29 cellular contexts compared by ENCODE assay signal in genomic region chr6:12022903-12023522, GRCh38. TPM values are rescaled to one million over a fixed set of nuclear protein-coding genes. Genes with fewer than 3 reads are reported as not detected.
DNase-seq lines count a peak whose midpoint lies in the region; ATAC-seq and TF ChIP-seq lines count a peak whose summit lies in the region.
"Had no signal": no experiment of that assay in that cellular context is flagged by ENCODE, and none has a peak within 500 bp of the region (broad histone marks: within the 10 kb centered on the region; RNA-seq: fewer than 3 reads in every experiment).

No MANE protein-coding gene starts in this region.

- H3K4me2 ChIP-seq in GM23338, result no peak overlapping the region

- H3K4me1 Mint-ChIP-seq in GM23338, result peaks cover 38% of the 10 kb centered on the region; the same call in 2 of the 3 replicates
- peaks cover 36% of the 10 kb centered on the region for H3K4me1 Mint-ChIP-seq in T-helper 17 cell
- H3K4me1 Mint-ChIP-seq in mesothelial cell of epicardium, result peaks cover 46% of the 10 kb centered on the region

- no peaks in the 10 kb centered on the region for H3K9me3 ChIP-seq in A673 (ENCODE audit: low read depth, low read length, poor library complexity, severe bottlenecking)
- no peaks in the 10 kb centered on the region for H3K9me3 ChIP-seq in T-helper 17 cell (ENCODE audit: control insufficient read depth, low read length, poor library complexity, severe bottlenecking)
- H3K9me3 ChIP-seq: ovary, Peyer's patch, stomach, tibial nerve had no signal

- no peak for TF ChIP-seq CTCF in A673 (conservative IDR thresholded peaks at IDR 0.05; ENCODE audit: low read depth, low read length)
- TF ChIP-seq CTCF in GM23338 (conservative IDR thresholded peaks at IDR 0.05; ENCODE audit: low read depth in 2 of 2), result no peak
- TF ChIP-seq CTCF in mesothelial cell of epicardium (IDR thresholded peaks at IDR 0.05; ENCODE audit: unreplicated experiment), result no peak

- H3K9me3 Mint-ChIP-seq in GM23338, result no peaks in the 10 kb centered on the region
- H3K9me3 Mint-ChIP-seq in mesothelial cell of epicardium, result peaks cover 4% of the 10 kb centered on the region
- H3K9me3 Mint-ChIP-seq: activated CD8-positive, alpha-beta T cell treated with anti-CD3 and anti-CD28 coated beads for 36 hours; natural killer cell had no signal

- BruUV-seq in A673 (replicated peaks; lab: Mats Ljungman, UMichigan), result no TSS peak

- H3K4me3 Mint-ChIP-seq in GM23338 (no peak overlapping the region), T-helper 17 cell (peak overlapping the region; percentile 3), mesothelial cell of epicardium (no peak overlapping the region)
- H3K4me3 Mint-ChIP-seq: activated CD8-positive, alpha-beta T cell treated with anti-CD3 and anti-CD28 coated beads for 36 hours; activated naive CD8-positive, alpha-beta T cell; natural killer cell had no signal

- DNase-seq in A673 (ENCODE audit: low spot score) (peak; percentile 66), GM23338 (ENCODE audit: low spot score) (no peak), T-helper 17 cell (no peak), mesothelial cell of epicardium (ENCODE audit: low spot score in 2 of 2, unreplicated experiment in 2 of 2) (no peak), MV-4-11 (lab: John Stamatoyannopoulos, UW) (no peak), Ammon's horn (ENCODE audit: low spot score) (no peak)
- DNase-seq: activated CD4-positive, alpha-beta T cell treated with anti-CD3 and anti-CD28 coated beads for 1 hour; activated CD8-positive, alpha-beta T cell treated with anti-CD3 and anti-CD28 coated beads for 36 hours; aorta; C1 segment of cervical spinal cord; COR-L47; DMS79 treated with DMSO at 0.1 percent for 48 hours; GF-D8; Kasumi-1; natural killer cell; NCI-H146; NCI-H2171; NCI-H526 treated with DMSO at 0.1 percent for 48 hours; ovary; Peyer's patch; small intestine; stimulated activated CD4-positive, alpha-beta T cell treated with anti-CD3 and anti-CD28 coated beads, Interleukin-2, amount 100 ng/mL, for 24 hours; stomach had no signal

- no peak overlapping the region for H2AFZ ChIP-seq in GM23338

- H3K36me3 Mint-ChIP-seq in GM23338 (ENCODE audit: low read depth) (peaks cover 62% of the 10 kb centered on the region), T-helper 17 cell (ENCODE audit: low read depth) (peaks cover 7% of the 10 kb centered on the region), mesothelial cell of epicardium (peaks cover 41% of the 10 kb centered on the region)
- H3K36me3 Mint-ChIP-seq: natural killer cell had no signal

- H3K36me3 ChIP-seq in A673 (ENCODE audit: insufficient read depth, low read length, poor library complexity, severe bottlenecking), result no peaks in the 10 kb centered on the region
- no peaks in the 10 kb centered on the region for H3K36me3 ChIP-seq in GM23338 (ENCODE audit: insufficient read depth)
- H3K36me3 ChIP-seq: cardiac muscle cell, ovary had no signal

- H3K9me2 ChIP-seq in GM23338 (ENCODE audit: insufficient read depth), result no peaks in the 10 kb centered on the region

- peaks cover 93% of the 10 kb centered on the region for H3K79me2 ChIP-seq in GM23338 (replicated peaks; ENCODE audit: insufficient read depth)

- H3K27me3 Mint-ChIP-seq in GM23338 (ENCODE audit: insufficient read depth, low read depth, poor library complexity), result peaks cover 5% of the 10 kb centered on the region
- H3K27me3 Mint-ChIP-seq in T-helper 17 cell, result no peaks in the 10 kb centered on the region
- H3K27me3 Mint-ChIP-seq in mesothelial cell of epicardium (ENCODE audit: low read depth), result no peaks in the 10 kb centered on the region
- H3K27me3 Mint-ChIP-seq: activated CD8-positive, alpha-beta T cell treated with anti-CD3 and anti-CD28 coated beads for 36 hours; activated naive CD8-positive, alpha-beta T cell had no signal

- POLR2A ChIA-PET in A673 (lab: Charles Lee; ENCODE audit: low non-redundant PET), result interaction anchor here (0.6 kb wide), 1 partner anchor 173 kb away, joined by 3 read pairs; no protein-coding TSS in a partner anchor

- H3F3A ChIP-seq in GM23338 (replicated peaks; ENCODE audit: low read depth), result no peaks in the 10 kb centered on the region

- no peaks in the 10 kb centered on the region for H3K27me3 ChIP-seq in A673 (replicated peaks; ENCODE audit: insufficient read depth, low read depth, low read length, poor library complexity)
- H3K27me3 ChIP-seq in GM23338 (ENCODE audit: insufficient read depth), result no peaks in the 10 kb centered on the region
- H3K27me3 ChIP-seq: cardiac muscle cell, ovary, Peyer's patch, stomach, tibial nerve had no signal

- H3K4me1 ChIP-seq in A673 (ENCODE audit: insufficient read depth, low read length, poor library complexity, severe bottlenecking) (peaks cover 35% of the 10 kb centered on the region), GM23338 (ENCODE audit: insufficient read depth) (peaks cover 4% of the 10 kb centered on the region; the same call in 1 of the 2 replicates)

- H3K27ac ChIP-seq in A673 (ENCODE audit: low read depth, low read length, poor library complexity, severe bottlenecking) (peak overlapping the region; percentile 32), GM23338 (ENCODE audit: low read depth) (no peak overlapping the region)
- H3K27ac ChIP-seq: cardiac muscle cell, HL-60, Peyer's patch had no signal

- no peak for ATAC-seq in GM23338
- ATAC-seq in T-helper 17 cell, result no peak
- ATAC-seq in GM18511 (IDR thresholded peaks at IDR 0.05; ENCODE audit: unreplicated experiment), result no peak
- ATAC-seq: activated CD8-positive, alpha-beta T cell treated with anti-CD3 and anti-CD28 coated beads for 36 hours; esophagus mucosa had no signal

- H4K20me1 ChIP-seq in GM23338 (replicated peaks; ENCODE audit: insufficient read depth), result no peaks in the 10 kb centered on the region; the same call in none of the 2 replicates

- H3K4me3 ChIP-seq in A673 (ENCODE audit: low read depth, low read length, poor library complexity, severe bottlenecking) (no peak overlapping the region), GM23338 (no peak overlapping the region)
- H3K4me3 ChIP-seq: cardiac muscle cell, ovary, Peyer's patch, stomach, tibial nerve had no signal

- peak overlapping the region; percentile 12; the same call in 1 of the 2 replicates for H3K27ac Mint-ChIP-seq in GM23338
- H3K27ac Mint-ChIP-seq in T-helper 17 cell, result no peak overlapping the region
- peak overlapping the region; percentile 85 for H3K27ac Mint-ChIP-seq in mesothelial cell of epicardium
- H3K27ac Mint-ChIP-seq: activated CD8-positive, alpha-beta T cell treated with anti-CD3 and anti-CD28 coated beads for 36 hours; activated naive CD8-positive, alpha-beta T cell; natural killer cell had no signal

- intact Hi-C loops in A673 (cut with micrococcal nuclease; ENCODE audit: unreplicated experiment), result no loop called here

- CTCF ChIA-PET in A673 (lab: Charles Lee), result no interaction called here

TF ChIP-seq in GM23338, 12 proteins besides CTCF, POLR2A, EP300 and RAD21 (continues in another document):
- TF ChIP-seq ETS1 (IDR thresholded peaks at IDR 0.05), result no peak
- TF ChIP-seq ZNF114 (CRISPR knock-in tag; IDR thresholded peaks at IDR 0.05), result no peak
- no peak for TF ChIP-seq NANOG (IDR thresholded peaks at IDR 0.05; ENCODE audit: borderline replicate concordance)
- no peak for TF ChIP-seq EZH2phosphoT487 (IDR thresholded peaks at IDR 0.05; ENCODE audit: unreplicated experiment)
- TF ChIP-seq CREB1 (CRISPR knock-in tag; IDR thresholded peaks at IDR 0.05; ENCODE audit: low read depth), result no peak
- TF ChIP-seq POLR2AphosphoS5 (IDR thresholded peaks at IDR 0.05; ENCODE audit: low read depth), result no peak
- TF ChIP-seq STAT1 (IDR thresholded peaks at IDR 0.05; ENCODE audit: unreplicated experiment), result no peak
- no peak for TF ChIP-seq REST (IDR thresholded peaks at IDR 0.05; ENCODE audit: unreplicated experiment)

RNA-seq across cellular contexts. Expression of gene HIVEP1, which starts 10.9 kb away (rescaled TPM):
- total RNA-seq in A673 (2021) (18.5 and 21.5 TPM in 2 replicates), T-helper 17 cell (10 to 100 TPM; 63.4 to 70.0 TPM), mesothelial cell of epicardium (63.4 to 69.4 TPM (median 64.0 TPM) in 3 replicates)
- total RNA-seq in GM23338 (2014; rRNA removed; shearing (Covaris generic)), result 16.5 and 21.7 TPM in 2 replicates
- 7.7 and 10.1 TPM in 2 replicates for polyA plus RNA-seq in GM23338 (2016; fragmentation: Nextera tagmentation; extraction: Ambion mirVana)
